ENCODE assay signal across 15 cellular contexts in genomic region chr16:1762879-1763520, GRCh38.
"Had no signal": no experiment of that assay in that cellular context is flagged by ENCODE, and none has a peak within 500 bp of the region (broad histone marks: within the 10 kb centered on the region; RNA-seq: fewer than 3 reads in every experiment).

No MANE protein-coding gene starts in this region.

- ATAC-seq: activated naive CD8-positive, alpha-beta T cell treated with anti-CD3 and anti-CD28 coated beads, Interleukin-2, amount 50 U/mL, for 24 hours; heart right ventricle; pancreas; stimulated activated effector memory CD8-positive, alpha-beta T cell treated with anti-CD3 and anti-CD28 coated beads, Interleukin-12 subunit alpha, Interleukin-12 subunit beta, amount 100 ng/mL, for 72 hours had no signal

- DNase-seq: activated B cell treated with CpG ODN at 0.5 μM for 24 hours; activated CD4-positive, alpha-beta T cell treated with anti-CD3 and anti-CD28 coated beads, Interleukin-2, amount 10 ng/mL, durations not matched to agents 24 days and 14 days; activated naive CD4-positive, alpha-beta T cell treated with Interleukin-2 at 50 U/mL for 16 hours; activated naive CD8-positive, alpha-beta T cell treated with anti-CD3 and anti-CD28 coated beads, Interleukin-2, amount 50 U/mL, for 24 hours; gastrocnemius medialis; heart right ventricle; small intestine; T-helper 1 cell; transverse colon had no signal

- H3K27ac ChIP-seq: ascending aorta, gastrocnemius medialis, heart right ventricle, pancreas, right atrium auricular region, transverse colon had no signal

- H3K27me3 ChIP-seq: ascending aorta, gastrocnemius medialis, heart right ventricle, pancreas, right atrium auricular region, transverse colon had no signal

- H3K4me1 ChIP-seq: ascending aorta, gastrocnemius medialis, heart right ventricle, pancreas, right atrium auricular region had no signal

- H3K4me3 ChIP-seq: ascending aorta, gastrocnemius medialis, heart right ventricle, pancreas, right atrium auricular region, transverse colon had no signal

- FAIRE-seq: bronchial epithelial cell, islet of Langerhans, pancreas, small intestine had no signal

- H3K9me3 ChIP-seq: ascending aorta, gastrocnemius medialis, heart right ventricle, pancreas, right atrium auricular region, transverse colon had no signal
